Comparison of ENCODE assay signal across 21 cellular contexts in genomic region chr4:30854566-30854965, GRCh38.
"Had no signal": no experiment of that assay in that cellular context is flagged by ENCODE, and none has a peak within 500 bp of the region (broad histone marks: within the 10 kb centered on the region; RNA-seq: fewer than 3 reads in every experiment).

No MANE protein-coding gene starts in this region.

- H3K27ac Mint-ChIP-seq: activated CD4-positive, alpha-beta T cell treated with anti-CD3 and anti-CD28 coated beads, Interleukin-2, amount 10 ng/mL, durations not matched to agents 24 days and 14 days; activated T-cell treated with anti-CD3 and anti-CD28 coated beads, Interleukin-2, amount 50 U/mL, for 72 hours; dendritic cell treated with granulocyte-macrophage colony-stimulating factor and Interleukin-4, amounts not matched to agents 40 ng/mL and 50 ng/mL, for 4 days; T-cell had no signal

- H3K36me3 Mint-ChIP-seq: T-cell had no signal

- H3K9me3 Mint-ChIP-seq: activated CD4-positive, alpha-beta T cell treated with anti-CD3 and anti-CD28 coated beads, Interleukin-2, amount 10 ng/mL, durations not matched to agents 24 days and 14 days; dendritic cell treated with granulocyte-macrophage colony-stimulating factor and Interleukin-4, amounts not matched to agents 40 ng/mL and 50 ng/mL, for 4 days; neural crest cell had no signal

- DNase-seq: activated CD4-positive, alpha-beta T cell treated with anti-CD3 and anti-CD28 coated beads, Interleukin-2, amount 10 ng/mL, durations not matched to agents 24 days and 14 days; activated CD4-positive, CD25-positive, alpha-beta regulatory T cell; activated CD8-positive, alpha-beta memory T cell treated with anti-CD3 and anti-CD28 coated beads, Interleukin-2, amount 50 U/mL, for 48 hours; activated effector memory CD4-positive, alpha-beta T cell treated with anti-CD3 and anti-CD28 coated beads, Interleukin-2, amount 50 U/mL, for 16 hours; activated naive CD4-positive, alpha-beta T cell treated with anti-CD3 and anti-CD28 coated beads, Interleukin-2, amount 50 U/mL, for 16 hours; activated T-cell treated with anti-CD3 and anti-CD28 coated beads, Interleukin-2, amount 50 U/mL, for 72 hours; effector memory CD4-positive, alpha-beta T cell; foreskin melanocyte; glutamatergic neuron; hippocampal formation; stimulated activated naive CD8-positive, alpha-beta T cell treated with anti-CD3 and anti-CD28 coated beads, Interleukin-15, Interleukin-2, amounts not matched to agents 100 U/mL and 50 U/mL, for 24 hours; T-cell; transverse colon; uterus had no signal

- H3K27ac ChIP-seq: breast epithelium, esophagus muscularis mucosa, prostate gland, right atrium auricular region, transverse colon, uterus had no signal

- H3K4me3 ChIP-seq: breast epithelium, esophagus muscularis mucosa, prostate gland, right atrium auricular region, transverse colon, uterus had no signal

- H3K4me1 ChIP-seq: breast epithelium, prostate gland, right atrium auricular region, uterus had no signal

- H3K4me3 Mint-ChIP-seq: activated CD4-positive, alpha-beta T cell treated with anti-CD3 and anti-CD28 coated beads, Interleukin-2, amount 10 ng/mL, durations not matched to agents 24 days and 14 days; activated T-cell treated with anti-CD3 and anti-CD28 coated beads, Interleukin-2, amount 50 U/mL, for 72 hours; dendritic cell treated with granulocyte-macrophage colony-stimulating factor and Interleukin-4, amounts not matched to agents 40 ng/mL and 50 ng/mL, for 4 days; neural crest cell; T-cell had no signal

- H3K36me3 ChIP-seq: breast epithelium, esophagus muscularis mucosa, prostate gland, right atrium auricular region, transverse colon, uterus had no signal

- H3K4me1 Mint-ChIP-seq: activated CD4-positive, alpha-beta T cell treated with anti-CD3 and anti-CD28 coated beads, Interleukin-2, amount 10 ng/mL, durations not matched to agents 24 days and 14 days; neural crest cell; T-cell had no signal

- H3K27me3 ChIP-seq: breast epithelium, esophagus muscularis mucosa, right atrium auricular region, transverse colon, uterus had no signal

- ATAC-seq: activated T-cell treated with anti-CD3 and anti-CD28 coated beads, Interleukin-2, amount 50 U/mL, for 72 hours; left lobe of liver; stimulated activated naive CD8-positive, alpha-beta T cell treated with anti-CD3 and anti-CD28 coated beads, Interleukin-15, Interleukin-2, amounts not matched to agents 100 U/mL and 50 U/mL, for 24 hours; T-cell had no signal

- H3K9me3 ChIP-seq: breast epithelium, esophagus muscularis mucosa, prostate gland, right atrium auricular region, transverse colon, uterus had no signal

- H3K27me3 Mint-ChIP-seq: activated CD4-positive, alpha-beta T cell treated with anti-CD3 and anti-CD28 coated beads, Interleukin-2, amount 10 ng/mL, durations not matched to agents 24 days and 14 days; dendritic cell treated with granulocyte-macrophage colony-stimulating factor and Interleukin-4, amounts not matched to agents 40 ng/mL and 50 ng/mL, for 4 days; T-cell had no signal
